In genomic region chr17:42028791-42029127, GRCh38 we compare ENCODE assay signal across 22 cellular contexts.
"Had no signal": no experiment of that assay in that cellular context is flagged by ENCODE, and none has a peak within 500 bp of the region (broad histone marks: within the 10 kb centered on the region; RNA-seq: fewer than 3 reads in every experiment).

No MANE protein-coding gene starts in this region.

- H3K27me3 Mint-ChIP-seq: memory B cell, naive B cell had no signal

- H3K4me3 ChIP-seq: colonic mucosa, gastrocnemius medialis, heart left ventricle, tibial artery had no signal

- H3K27me3 ChIP-seq: colonic mucosa, gastrocnemius medialis had no signal

- H3K9me3 ChIP-seq: colonic mucosa, gastrocnemius medialis, heart left ventricle, tibial artery had no signal

- H3K27ac Mint-ChIP-seq: activated naive CD4-positive, alpha-beta T cell treated with anti-CD3 and anti-CD28 coated beads, Interleukin-2, amount 10 ng/mL, durations not matched to agents 7 days and 5 days; activated naive CD8-positive, alpha-beta T cell treated with anti-CD3 and anti-CD28 coated beads, Interleukin-2, amount 50 U/mL, for 24 hours; memory B cell had no signal

- H3K9me3 Mint-ChIP-seq: activated naive CD4-positive, alpha-beta T cell treated with anti-CD3 and anti-CD28 coated beads, Interleukin-2, amount 10 ng/mL, durations not matched to agents 7 days and 5 days; activated naive CD8-positive, alpha-beta T cell treated with anti-CD3 and anti-CD28 coated beads, Interleukin-2, amount 50 U/mL, for 24 hours; activated T-cell treated with anti-CD3 and anti-CD28 coated beads, Interleukin-2, amount 50 U/mL, for 4 hours; brain; memory B cell; naive B cell had no signal

- H3K27ac ChIP-seq: colonic mucosa, heart left ventricle, tibial artery, VCaP had no signal

- DNase-seq: activated CD4-positive, alpha-beta T cell treated with anti-CD3 and anti-CD28 coated beads, Interleukin-2, amount 50 U/mL, for 1 hour; activated CD4-positive, CD25-positive, alpha-beta regulatory T cell treated with anti-CD3 and anti-CD28 coated beads, Interleukin-2, amount 50 U/mL, for 72 hours; activated CD8-positive, alpha-beta memory T cell treated with anti-CD3 and anti-CD28 coated beads, Interleukin-2, amount 50 U/mL, for 4 hours; activated effector memory CD4-positive, alpha-beta T cell treated with Interleukin-2 at 50 U/mL for 16 hours; activated naive CD4-positive, alpha-beta T cell treated with anti-CD3 and anti-CD28 coated beads, Interleukin-2, amount 10 ng/mL, durations not matched to agents 7 days and 5 days; activated naive CD8-positive, alpha-beta T cell treated with anti-CD3 and anti-CD28 coated beads, Interleukin-2, amount 50 U/mL, for 24 hours; activated T-cell treated with anti-CD3 and anti-CD28 coated beads, Interleukin-2, amount 50 U/mL, for 4 hours; anterior cingulate cortex; central memory CD4-positive, alpha-beta T cell; colonic mucosa; erythroblast; gastrocnemius medialis; heart left ventricle; left ventricle myocardium superior; naive B cell; stimulated activated CD8-positive, alpha-beta memory T cell treated with anti-CD3 and anti-CD28 coated beads, Interleukin-4, amount 100 ng/mL, for 48 hours; stimulated activated naive CD8-positive, alpha-beta T cell treated with anti-CD3 and anti-CD28 coated beads, Interleukin-15, Interleukin-2, amounts not matched to agents 100 U/mL and 50 U/mL, for 24 hours; substantia nigra; tibial artery had no signal

- H3K4me3 Mint-ChIP-seq: activated naive CD4-positive, alpha-beta T cell treated with anti-CD3 and anti-CD28 coated beads, Interleukin-2, amount 10 ng/mL, durations not matched to agents 7 days and 5 days; activated naive CD8-positive, alpha-beta T cell treated with anti-CD3 and anti-CD28 coated beads, Interleukin-2, amount 50 U/mL, for 24 hours; activated T-cell treated with anti-CD3 and anti-CD28 coated beads, Interleukin-2, amount 50 U/mL, for 4 hours; memory B cell; naive B cell had no signal

- ATAC-seq: activated naive CD8-positive, alpha-beta T cell treated with anti-CD3 and anti-CD28 coated beads, Interleukin-2, amount 50 U/mL, for 24 hours; activated T-cell treated with anti-CD3 and anti-CD28 coated beads, Interleukin-2, amount 50 U/mL, for 4 hours; gastrocnemius medialis; heart left ventricle; left ventricle myocardium superior; stimulated activated naive CD8-positive, alpha-beta T cell treated with anti-CD3 and anti-CD28 coated beads, Interleukin-15, Interleukin-2, amounts not matched to agents 100 U/mL and 50 U/mL, for 24 hours had no signal
